ENCODE assay signal across 16 cellular contexts in genomic region chr18:12608292-12608691, GRCh38. TPM values are rescaled to one million over a fixed set of nuclear protein-coding genes. Genes with fewer than 3 reads are reported as not detected.
DNase-seq lines count a peak whose midpoint lies in the region; ATAC-seq, FAIRE-seq and TF ChIP-seq lines count a peak whose summit lies in the region.
"Had no signal": no experiment of that assay in that cellular context is flagged by ENCODE, and none has a peak within 500 bp of the region (broad histone marks: within the 10 kb centered on the region; RNA-seq: fewer than 3 reads in every experiment).

No MANE protein-coding gene starts in this region.

- DNase-seq in EL (peak; percentile 48), RWPE2 (ENCODE audit: low spot score) (no peak), H1 (ENCODE audit: low read depth in 1 of 2, low spot score in 2 of 2) (no peak), left lobe of liver (ENCODE audit: low spot score) (no peak), sigmoid colon (no peak), 8988T (no peak)
- DNase-seq: central memory CD4-positive, alpha-beta T cell; head of caudate nucleus; kidney glomerular epithelial cell; NCI-H2081; NCI-H526; right cardiac atrium had no signal

- no peak overlapping the region for H4K8ac ChIP-seq in H1 (ENCODE audit: extremely low read depth, insufficient read depth, low read length)

- H4K5ac ChIP-seq in H1 (ENCODE audit: insufficient read length, low read depth, low read length) = no peak overlapping the region

- no peak overlapping the region for H3K18ac ChIP-seq in H1 (ENCODE audit: extremely low read depth, low read length)

- TF ChIP-seq EP300 in H1 (IDR thresholded peaks at IDR 0.05; ENCODE audit: borderline replicate concordance in 1 of 2, low read depth in 2 of 2, low read length in 2 of 2) (no peak), sigmoid colon (IDR thresholded peaks at IDR 0.05) (no peak)

- H2BK5ac ChIP-seq in H1 (ENCODE audit: low read depth, low read length) = no peak overlapping the region

- CTCF ChIA-PET in H1 (lab: Charles Lee; ENCODE audit: partially characterized antibody) = interaction anchor here (0.8 kb wide), 1 partner anchor 195 kb away, joined by 3 read pairs; no protein-coding TSS in a partner anchor

- TF ChIP-seq CTCF in RWPE2 (IDR thresholded peaks at IDR 0.05; ENCODE audit: poor library complexity, severe bottlenecking) (no peak), H1 (IDR thresholded peaks at IDR 0.05; ENCODE audit: control extremely low read depth in 1 of 3, insufficient read depth in 1 of 3, low read depth in 1 of 3, low read length in 3 of 3) (no peak), sigmoid colon (IDR thresholded peaks at IDR 0.05) (no peak)

- no peak overlapping the region for H3K56ac ChIP-seq in H1 (replicated peaks; ENCODE audit: insufficient read length, low read depth, low read length)

- no peak for TF ChIP-seq POLR2A in H1 (IDR thresholded peaks at IDR 0.05; ENCODE audit: control extremely low read depth in 1 of 2, low read depth in 2 of 2, low read length in 2 of 2)
- TF ChIP-seq POLR2A in sigmoid colon (IDR thresholded peaks at IDR 0.05) = no peak

- no peak overlapping the region for H3K4me2 ChIP-seq in H1 (ENCODE audit: insufficient read depth in 1 of 2, low read depth in 2 of 2, low read length in 2 of 2)

- no peak overlapping the region for H2BK120ac ChIP-seq in H1 (replicated peaks; ENCODE audit: low read depth, low read length)

- TF ChIP-seq RAD21 in H1 (IDR thresholded peaks at IDR 0.05 in 1 of 2, conservative IDR thresholded peaks at IDR 0.05 in 1 of 2; ENCODE audit: low read depth in 2 of 2, low read length in 2 of 2) = no peak

- no peak overlapping the region for H3K23ac ChIP-seq in H1 (ENCODE audit: insufficient read length)

- no peak overlapping the region for H2AFZ ChIP-seq in H1 (ENCODE audit: low read length)

- 81% methylated on average over 1 of the region's 1 CpG; no CpG with 5 or more reads in 1 of the 2 experiments for WGBS in H1 (ENCODE audit: extremely low coverage in 1 of 2, insufficient coverage in 1 of 2, insufficient read length in 1 of 2, insufficient replicate concordance in 2 of 2, low coverage in 1 of 2, low lambda C conversion rate in 2 of 2, missing lambda C conversion rate in 1 of 2), 2 experiments
- 42 to 80% methylated on average over 1 of the region's 1 CpG for WGBS in sigmoid colon, 2 donors

- H3K4me1 ChIP-seq in RWPE2 (ENCODE audit: insufficient read depth, poor library complexity, severe bottlenecking) (peaks cover 34% of the 10 kb centered on the region), H1 (replicated peaks in 1 of 4; ENCODE audit: control insufficient read depth in 3 of 4, insufficient read depth in 4 of 4, low read length in 3 of 4) (peaks cover 0 to 16% (median 8%) of the 10 kb centered on the region in 4 experiments; a peak in 3 of 7 replicates), sigmoid colon (peaks cover 0 to 8% (median 0%) of the 10 kb centered on the region in 4 donors)

- H3K36me3 ChIP-seq in RWPE2 (ENCODE audit: low read depth) (no peaks in the 10 kb centered on the region; the same call in 1 of the 2 replicates), H1 (ENCODE audit: control insufficient read depth in 2 of 4, insufficient read depth in 4 of 4, low read length in 3 of 4) (no peaks in the 10 kb centered on the region), sigmoid colon (no peaks in the 10 kb centered on the region)
- H3K36me3 ChIP-seq: suprapubic skin had no signal

- no peaks in the 10 kb centered on the region; the same call in 1 of the 2 replicates for H3K23me2 ChIP-seq in H1 (ENCODE audit: low read depth, low read length)

- intact Hi-C loops in sigmoid colon (cut with DNase I) = no loop called here

- H4K20me1 ChIP-seq in H1 (replicated peaks in 1 of 2; ENCODE audit: control insufficient read depth in 1 of 2, insufficient read depth in 2 of 2, low read length in 2 of 2) = no peaks in the 10 kb centered on the region

- POLR2A ChIA-PET in H1 (lab: Charles Lee; ENCODE audit: partially characterized antibody) = no interaction called here

- FAIRE-seq in H1 (lab: Jason Lieb, UNC) = no peak

- no peak overlapping the region for H3K14ac ChIP-seq in H1 (ENCODE audit: insufficient read length)

- H3K27ac ChIP-seq in RWPE2 (ENCODE audit: poor library complexity, severe bottlenecking) = peak overlapping the region; percentile 91
- no peak overlapping the region for H3K27ac ChIP-seq in H1 (ENCODE audit: low read depth, low read length)
- H3K27ac ChIP-seq in sigmoid colon = no peak overlapping the region
- H3K27ac ChIP-seq: SK-N-MC had no signal

- ATAC-seq in RWPE2 (ENCODE audit: low read depth) (peak; percentile 56), left lobe of liver (peak; percentile 30), HG03457 (IDR thresholded peaks at IDR 0.05; ENCODE audit: unreplicated experiment) (no peak), GM21717 (IDR thresholded peaks at IDR 0.05; ENCODE audit: unreplicated experiment) (no peak)
- ATAC-seq: right cardiac atrium had no signal

- H2BK15ac ChIP-seq in H1 (ENCODE audit: low read length) = no peak overlapping the region

- H3K79me2 ChIP-seq in H1 (ENCODE audit: control insufficient read depth in 1 of 2, insufficient read depth in 2 of 2, low read length in 2 of 2) = no peaks in the 10 kb centered on the region

- no peak overlapping the region for H2AK5ac ChIP-seq in H1 (ENCODE audit: low read depth, low read length)

- no peaks in the 10 kb centered on the region for H3K27me3 ChIP-seq in RWPE2 (ENCODE audit: insufficient read depth, poor library complexity, severe bottlenecking)
- no peaks in the 10 kb centered on the region for H3K27me3 ChIP-seq in H1 (replicated peaks in 1 of 4; ENCODE audit: control insufficient read depth in 3 of 4, extremely low read depth in 1 of 4, insufficient read depth in 3 of 4, low read length in 3 of 4)
- no peaks in the 10 kb centered on the region for H3K27me3 ChIP-seq in sigmoid colon
- H3K27me3 ChIP-seq: suprapubic skin had no signal

- H3K4ac ChIP-seq in H1 (replicated peaks; ENCODE audit: insufficient read length, low read depth, low read length) = no peak overlapping the region

- no peaks in the 10 kb centered on the region for H3K9me3 ChIP-seq in RWPE2 (ENCODE audit: severe bottlenecking)
- no peaks in the 10 kb centered on the region for H3K9me3 ChIP-seq in H1 (ENCODE audit: insufficient read depth in 2 of 2, low read depth in 1 of 2, low read length in 1 of 2)
- H3K9me3 ChIP-seq in sigmoid colon = no peaks in the 10 kb centered on the region
- H3K9me3 ChIP-seq: suprapubic skin had no signal

- no peak overlapping the region for H4K91ac ChIP-seq in H1 (replicated peaks; ENCODE audit: insufficient read length, low read length)

- H3K79me1 ChIP-seq in H1 (ENCODE audit: low read depth, low read length) = no peaks in the 10 kb centered on the region

- H3K4me3 ChIP-seq in RWPE2 (ENCODE audit: severe bottlenecking) (no peak overlapping the region), H1 (ENCODE audit: extremely low read depth in 1 of 4, insufficient read depth in 2 of 4, low read depth in 3 of 4, low read length in 4 of 4) (no peak overlapping the region), sigmoid colon (no peak overlapping the region)
- H3K4me3 ChIP-seq: SK-N-MC, suprapubic skin had no signal

- H2BK12ac ChIP-seq in H1 (ENCODE audit: low read depth, low read length) = no peak overlapping the region

- no peak overlapping the region for H3K9ac ChIP-seq in H1 (replicated peaks in 1 of 4; ENCODE audit: extremely low read depth in 1 of 4, low read depth in 3 of 4, low read length in 3 of 4)

- no peak overlapping the region for H2BK20ac ChIP-seq in H1 (ENCODE audit: low read length)

TF ChIP-seq in H1, 55 proteins besides CTCF, POLR2A, EP300 and RAD21:
- peak; percentile 25; the same call in 1 of the 2 replicates for TF ChIP-seq CEBPB (IDR thresholded peaks at IDR 0.05; ENCODE audit: low read depth, low read length)
- TF ChIP-seq JUND (IDR thresholded peaks at IDR 0.05; ENCODE audit: low read length) = no peak
TF ChIP-seq in H1: peak in this region for 1.

RNA-seq across cellular contexts. Expression of gene SPIRE1, which starts 49.6 kb away (rescaled TPM):
- total RNA-seq in H1 (2021; fragmentation: NEBNext Ultra II Directional; extraction: Animal tissue kit (Norgen Biotek cat#: 25700)) = 19.0 and 21.5 TPM in 2 replicates
- polyA plus RNA-seq in H1 (2011; rRNA removed) (3.7 and 6.0 TPM in 2 replicates), sigmoid colon (1 to 10 TPM; 2.1 to 5.4 (median 3.5) TPM)
- 7.2 TPM for polyA plus RNA-seq in H1 (2011; cell fraction: cytosol; rRNA removed)
- polyA plus RNA-seq in H1 (2011; cell fraction: nucleus; rRNA removed) = 7.5 TPM
- 9.3 to 17.6 TPM (median 11.7 TPM) in 4 replicates for polyA plus RNA-seq in H1 (2012, experiment 1 of 2)
- polyA plus RNA-seq in H1 (2012, experiment 2 of 2) = 0.94 TPM
- polyA plus RNA-seq in H1 (2013, experiment 1 of 2) = 12.4 TPM
- polyA plus RNA-seq in H1 (2013, experiment 2 of 2) = 12.5 TPM
- polyA minus RNA-seq in H1 (2011; rRNA and poly(A)+ RNA removed) = 15.4 and 17.5 TPM in 2 replicates
- polyA minus RNA-seq in H1 (2011; cell fraction: cytosol; rRNA and poly(A)+ RNA removed) = 10.7 TPM
- 8.1 TPM for polyA minus RNA-seq in H1 (2011; cell fraction: nucleus; rRNA and poly(A)+ RNA removed)
- total RNA-seq in left lobe of liver (21.6 TPM), sigmoid colon (10 to 100 TPM; 22.7 to 31.6 (median 24.8) TPM)

Comparison
In these comparisons a context has a peak if more than half of its experiments do, and no peak if none do; other contexts are left out.
1. ATAC-seq: peak in RWPE2 (single experiment) and left lobe of liver (single experiment); none in HG03457 (single experiment) and GM21717 (single experiment).